In the genomic region with DNA sequence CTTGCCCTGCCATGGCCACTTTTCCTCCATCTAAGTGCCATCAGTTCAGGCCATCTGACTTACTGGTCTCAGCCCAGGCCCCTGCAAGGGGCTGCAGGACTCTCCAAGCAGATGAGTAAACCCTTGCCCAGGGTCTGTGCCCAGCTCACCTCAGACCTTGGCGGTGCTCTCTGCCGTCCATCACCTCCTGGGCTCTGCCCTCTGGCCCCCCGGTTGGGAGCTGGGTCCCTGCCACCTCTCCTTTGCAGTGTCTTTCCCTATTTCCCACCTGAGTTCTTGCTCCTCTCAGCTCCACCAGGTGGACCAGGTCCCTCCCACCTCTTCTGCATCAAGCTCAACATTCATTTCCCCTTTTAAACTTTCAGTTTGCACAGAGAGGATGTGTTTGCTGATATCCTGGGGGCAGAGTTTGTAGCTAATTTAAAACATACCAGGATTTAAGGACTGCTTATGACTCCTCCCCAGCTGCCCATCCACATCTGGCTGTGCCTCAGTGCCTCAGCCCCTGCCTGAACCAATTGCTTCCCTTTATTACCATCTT, we compare ENCODE assay signal across 21 cellular contexts.
DNase-seq lines count a peak whose midpoint lies in the region; ATAC-seq, FAIRE-seq and TF ChIP-seq lines count a peak whose summit lies in the region.
"Had no signal": no experiment of that assay in that cellular context is flagged by ENCODE, and none has a peak within 500 bp of the region (broad histone marks: within the 10 kb centered on the region; RNA-seq: fewer than 3 reads in every experiment).

No MANE protein-coding gene starts in this region.

- POLR2A ChIA-PET in GM10248 (lab: Yijun Ruan, JAX): no interaction called here

- H3K36me3 ChIP-seq in Karpas-422 (ENCODE audit: insufficient read depth, low read length) (no peaks in the 10 kb centered on the region), endodermal cell (ENCODE audit: control insufficient read depth, insufficient read depth, low read length) (no peaks in the 10 kb centered on the region)

- CTCF ChIA-PET in GM10248 (lab: Yijun Ruan, JAX): interaction anchor here (1.2 to 6.0 kb wide), 5 partner anchors 13 to 229 kb away, joined by 3 to 57 read pairs (median 6); no protein-coding TSS in a partner anchor

- H3K4me1 Mint-ChIP-seq in endodermal cell: no peaks in the 10 kb centered on the region

- 90 to 93% methylated on average over 2 to 3 of the region's 3 CpGs for WGBS in endodermal cell (ENCODE audit: insufficient coverage in 1 of 2, insufficient read length in 1 of 2), 2 experiments

- peak; percentile 46 for DNase-seq in GM10248 (ENCODE audit: extremely low spot score)
- DNase-seq in Karpas-422: peak; percentile 51
- DNase-seq in endodermal cell: peak; percentile 39
- peak; percentile 43 for DNase-seq in posterior vena cava (ENCODE audit: low spot score)
- no peak for DNase-seq in GM20000 (ENCODE audit: low spot score)
- no peak for DNase-seq in HTR-8/SVneo (ENCODE audit: insufficient read length, low spot score)
- DNase-seq in nucleus accumbens (lab: John Stamatoyannopoulos, UW): no peak
- DNase-seq in omental fat pad (ENCODE audit: low spot score): no peak
- DNase-seq: C1 segment of cervical spinal cord, HCEC 1CT, MM.1S, NCI-H1092 treated with DMSO at 0.1 percent for 48 hours, NCI-H2029 treated with DMSO at 0.1 percent for 48 hours, NCI-H2171, NCI-H446, NCI-H526 treated with DMSO at 0.1 percent for 48 hours, PC-3, SIG-M5 had no signal

- H3K4me3 Mint-ChIP-seq in endodermal cell: no peak overlapping the region
- H3K4me3 Mint-ChIP-seq: GM23338 had no signal

- no peaks in the 10 kb centered on the region for H3K27me3 ChIP-seq in Karpas-422 (ENCODE audit: low read length)
- H3K27me3 ChIP-seq in endodermal cell (ENCODE audit: control insufficient read depth, insufficient read depth, low read length, poor library complexity, severe bottlenecking): no peaks in the 10 kb centered on the region

- H3K79me2 ChIP-seq in Karpas-422 (ENCODE audit: low read length): no peaks in the 10 kb centered on the region

- no peaks in the 10 kb centered on the region for H3K27me3 Mint-ChIP-seq in endodermal cell (ENCODE audit: insufficient read depth)

- no peak overlapping the region for H3K4me3 ChIP-seq in Karpas-422 (ENCODE audit: low read length)
- H3K4me3 ChIP-seq in endodermal cell (ENCODE audit: low read length): no peak overlapping the region
- H3K4me3 ChIP-seq: GM23338 had no signal

- no peaks in the 10 kb centered on the region for H3K9me2 ChIP-seq in Karpas-422 (replicated peaks; ENCODE audit: insufficient read depth, low read length)

- H3K36me3 Mint-ChIP-seq in endodermal cell (ENCODE audit: low read depth): no peaks in the 10 kb centered on the region

- H3K27ac ChIP-seq in Karpas-422 (ENCODE audit: low read length) (peak overlapping the region; percentile 37; the same call in 1 of the 2 replicates), endodermal cell (ENCODE audit: low read depth, low read length) (no peak overlapping the region)
- H3K27ac ChIP-seq: RWPE1 had no signal

- no peaks in the 10 kb centered on the region for H3K9me3 ChIP-seq in Karpas-422 (ENCODE audit: low read length)
- H3K9me3 ChIP-seq in endodermal cell (ENCODE audit: control insufficient read depth, low read length): no peaks in the 10 kb centered on the region

- H4K20me1 ChIP-seq in Karpas-422 (ENCODE audit: insufficient read depth, low read depth, low read length): no peaks in the 10 kb centered on the region

- H3K9ac ChIP-seq in Karpas-422 (ENCODE audit: low read length): no peak overlapping the region
- H3K9ac ChIP-seq in endodermal cell (ENCODE audit: extremely low read depth, low read length, poor library complexity, severe bottlenecking): no peak overlapping the region

- H2AFZ ChIP-seq in Karpas-422 (ENCODE audit: low read length): no peak overlapping the region
- H2AFZ ChIP-seq: GM23338 had no signal

- H3K27ac Mint-ChIP-seq in endodermal cell: no peak overlapping the region
- H3K27ac Mint-ChIP-seq: GM23338 had no signal

- TF ChIP-seq CTCF in GM10248 (IDR thresholded peaks at IDR 0.05; ENCODE audit: control extremely low read depth, extremely low read depth, low read depth, missing control alignments) (no peak), endodermal cell (conservative IDR thresholded peaks at IDR 0.05) (no peak), GM20000 (IDR thresholded peaks at IDR 0.05; ENCODE audit: extremely low read depth, missing control alignments) (no peak), omental fat pad (IDR thresholded peaks at IDR 0.05) (no peak)

- intact Hi-C loops in posterior vena cava (cut with DNase I): no loop called here

- H3K4me1 ChIP-seq in Karpas-422 (ENCODE audit: low read length) (peaks cover 34% of the 10 kb centered on the region), endodermal cell (ENCODE audit: control insufficient read depth, insufficient read depth, low read length) (no peaks in the 10 kb centered on the region)

- FAIRE-seq in HTR-8/SVneo (lab: Jason Lieb, UNC): no peak

- peak overlapping the region; percentile 47 for H3K4me2 ChIP-seq in Karpas-422 (ENCODE audit: low read depth, low read length, poor library complexity, severe bottlenecking)
- H3K4me2 ChIP-seq: GM23338 had no signal

- H3K9me3 Mint-ChIP-seq in endodermal cell: peaks cover 6% of the 10 kb centered on the region
- H3K9me3 Mint-ChIP-seq: GM23338 had no signal

- no peak for ATAC-seq in omental fat pad (ENCODE audit: low FRiP score)
- ATAC-seq: GM23338, PC-3, SK-N-SH treated with all-trans-retinoic acid at 6 μM for 48 hours had no signal

Comparison
In these comparisons a context has a peak if more than half of its experiments do, and no peak if none do; other contexts are left out.
1. DNase-seq: peak in GM10248 (single experiment), Karpas-422 (single experiment), endodermal cell (single experiment) and posterior vena cava (single experiment); none in GM20000 (single experiment), HTR-8/SVneo (single experiment), nucleus accumbens (0 of 56) and omental fat pad (single experiment).